1 cellular context compared by ENCODE assay signal in the genomic region with DNA sequence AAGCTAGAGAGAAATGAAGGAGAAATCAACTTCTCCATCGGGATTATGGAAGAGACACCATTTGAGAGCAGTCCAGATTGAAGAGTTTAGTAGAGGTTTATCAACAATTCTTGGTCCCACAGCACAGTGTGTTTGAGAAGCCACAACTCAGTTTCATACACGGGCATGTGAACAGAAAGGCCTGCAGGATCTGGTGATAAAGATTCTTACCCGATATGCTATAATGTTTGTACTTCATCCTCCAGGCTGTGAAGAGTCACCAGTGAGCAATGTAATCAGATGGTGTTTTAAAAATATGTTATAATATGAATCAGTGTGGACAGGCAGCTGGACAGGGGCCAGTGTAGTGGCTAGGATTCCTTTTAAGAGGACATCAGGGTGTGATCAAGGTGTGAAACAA.
TF ChIP-seq lines count a peak whose summit lies in the region.

No MANE protein-coding gene starts in this region.

TF ChIP-seq in IMR-90, 13 proteins besides CTCF, POLR2A, EP300 and RAD21 (continued from another document):
- TF ChIP-seq MAZ (IDR thresholded peaks at IDR 0.05; ENCODE audit: borderline replicate concordance, low read depth, low read length): no peak
- TF ChIP-seq NFE2L2 (IDR thresholded peaks at IDR 0.05; ENCODE audit: low read depth, low read length): no peak
- no peak for TF ChIP-seq RFX5 (IDR thresholded peaks at IDR 0.05; ENCODE audit: low read depth, low read length)
- TF ChIP-seq RCOR1 (IDR thresholded peaks at IDR 0.05; ENCODE audit: insufficient replicate concordance, low read length): no peak
